In genomic region chr11:119093951-119094815, GRCh38 we compare ENCODE assay signal across 8 cellular contexts. TPM values are rescaled to one million over a fixed set of nuclear protein-coding genes. Genes with fewer than 3 reads are reported as not detected.
DNase-seq lines count a peak whose midpoint lies in the region; ATAC-seq and TF ChIP-seq lines count a peak whose summit lies in the region.

No MANE protein-coding gene starts in this region.

- H3K4me3 Mint-ChIP-seq in endodermal cell, result peak overlapping the region; percentile 93

- H3K9me3 ChIP-seq in endodermal cell (ENCODE audit: control insufficient read depth, low read length), result no peaks in the 10 kb centered on the region
- no peaks in the 10 kb centered on the region for H3K9me3 ChIP-seq in tibial nerve

- H3K4me1 ChIP-seq in endodermal cell (ENCODE audit: control insufficient read depth, insufficient read depth, low read length) (peaks cover 11% of the 10 kb centered on the region), tibial nerve (peaks cover 0 to 30% (median 18%) of the 10 kb centered on the region in 4 donors)

- no peak for TF ChIP-seq POLR2A in tibial nerve (IDR thresholded peaks at IDR 0.05)

- H3K9me3 Mint-ChIP-seq in endodermal cell, result no peaks in the 10 kb centered on the region

- no peak for TF ChIP-seq CTCF in 22Rv1 (IDR thresholded peaks at IDR 0.05)
- no peak for TF ChIP-seq CTCF in endodermal cell (conservative IDR thresholded peaks at IDR 0.05)
- no peak for TF ChIP-seq CTCF in tibial nerve (IDR thresholded peaks at IDR 0.05)

- DNase-seq in HT-29 (ENCODE audit: low spot score), result peak; percentile 40
- peak; percentile 44 to 45 for DNase-seq in activated CD4-positive, alpha-beta T cell treated with anti-CD3 and anti-CD28 coated beads, Interleukin-2, amount 50 U/mL, for 4 hours
- peak; percentile 64 for DNase-seq in endodermal cell
- DNase-seq in myocyte (ENCODE audit: low read depth), result peak; percentile 61
- DNase-seq in tibial nerve (ENCODE audit: low spot score in 2 of 2), result peak in 1 of 2 donors; percentile 31
- no peak for DNase-seq in DMS153 (lab: John Stamatoyannopoulos, UW)

- H3K36me3 ChIP-seq in endodermal cell (ENCODE audit: control insufficient read depth, insufficient read depth, low read length), result peaks cover 67% of the 10 kb centered on the region
- peaks cover 0 to 38% (median 10%) of the 10 kb centered on the region in 3 donors for H3K36me3 ChIP-seq in tibial nerve

- TF ChIP-seq EP300 in tibial nerve (IDR thresholded peaks at IDR 0.05), result no peak

- peaks cover 46% of the 10 kb centered on the region for H3K36me3 Mint-ChIP-seq in endodermal cell (ENCODE audit: low read depth)

- peak overlapping the region; percentile 95 for H3K27ac Mint-ChIP-seq in endodermal cell

- H3K4me3 ChIP-seq in endodermal cell (ENCODE audit: low read length), result peak overlapping the region; percentile 97
- H3K4me3 ChIP-seq in tibial nerve, result peak overlapping the region; percentile 59 to 97 (median 92)

- H3K27me3 Mint-ChIP-seq in endodermal cell (ENCODE audit: insufficient read depth), result no peaks in the 10 kb centered on the region

- H3K27ac ChIP-seq in 22Rv1, result peak overlapping the region; percentile 99
- peak overlapping the region; percentile 42 for H3K27ac ChIP-seq in endodermal cell (ENCODE audit: low read depth, low read length)
- H3K27ac ChIP-seq in tibial nerve, result peak overlapping the region; percentile 83 to 96 (median 94)

- no peaks in the 10 kb centered on the region for H3K27me3 ChIP-seq in endodermal cell (ENCODE audit: control insufficient read depth, insufficient read depth, low read length, poor library complexity, severe bottlenecking)
- no peaks in the 10 kb centered on the region for H3K27me3 ChIP-seq in tibial nerve

- ATAC-seq in GM18867 (IDR thresholded peaks at IDR 0.05; ENCODE audit: unreplicated experiment), result peak; percentile 2

- H3K4me1 Mint-ChIP-seq in endodermal cell, result peaks cover 15% of the 10 kb centered on the region

- peak overlapping the region; percentile 93 for H3K9ac ChIP-seq in endodermal cell (ENCODE audit: extremely low read depth, low read length, poor library complexity, severe bottlenecking)

- 0% methylated on average over 28 to 80 of the region's 80 CpGs for WGBS in endodermal cell (ENCODE audit: insufficient coverage in 1 of 2, insufficient read length in 1 of 2), 2 experiments
- WGBS in tibial nerve, 2 donors, result 0 to 1% methylated on average over 18 to 52 of the region's 80 CpGs

RNA-seq across cellular contexts. Expression of gene DPAGT1, which starts 7.5 kb away (rescaled TPM):
- 67.2 and 93.2 TPM in 2 replicates for total RNA-seq in HT-29 (2014; rRNA removed; shearing (Covaris generic))
- total RNA-seq in endodermal cell (10 to 100 TPM; 49.4 to 51.9 TPM), myocyte (24.5 and 25.5 TPM in 2 replicates), tibial nerve (10 to 100 TPM; 20.7 to 33.9 (median 23.5) TPM)
- 58.1 TPM for polyA plus RNA-seq in endodermal cell (2013, experiment 1 of 2)
- polyA plus RNA-seq in endodermal cell (2013, experiment 2 of 2), result 49.6 TPM
- 45.1 TPM for polyA plus RNA-seq in myocyte (2012)

RNA-seq across cellular contexts. Expression of gene HMBS, which starts 9.5 kb away (rescaled TPM):
- total RNA-seq in HT-29 (2014; rRNA removed; shearing (Covaris generic)), result 21.9 and 25.1 TPM in 2 replicates
- total RNA-seq in endodermal cell (10 to 100 TPM; 45.9 to 54.8 TPM), myocyte (4.1 and 10.3 TPM in 2 replicates), tibial nerve (10 to 100 TPM in 3 of 4 donors, 1 to 10 TPM in 1; 6.7 to 18.3 (median 10.6) TPM)
- polyA plus RNA-seq in endodermal cell (2013, experiment 1 of 2), result 42.7 TPM
- polyA plus RNA-seq in endodermal cell (2013, experiment 2 of 2), result 40.0 TPM
- 31.7 TPM for polyA plus RNA-seq in myocyte (2012)

RNA-seq across cellular contexts. Expression of gene C2CD2L, which starts 13.0 kb away (rescaled TPM):
- total RNA-seq in HT-29 (2014; rRNA removed; shearing (Covaris generic)), result 31.9 and 40.4 TPM in 2 replicates
- total RNA-seq in endodermal cell (1 to 10 TPM; 2.4 to 3.1 TPM), myocyte (19.3 and 19.7 TPM in 2 replicates), tibial nerve (10 to 100 TPM; 11.4 to 13.8 (median 12.3) TPM)
- polyA plus RNA-seq in endodermal cell (2013, experiment 1 of 2), result 6.7 TPM
- polyA plus RNA-seq in endodermal cell (2013, experiment 2 of 2), result 6.3 TPM
- 14.0 TPM for polyA plus RNA-seq in myocyte (2012)

RNA-seq across cellular contexts. Expression of gene VPS11, which starts 26.6 kb away (rescaled TPM):
- total RNA-seq in HT-29 (2014; rRNA removed; shearing (Covaris generic)), result 32.6 and 47.8 TPM in 2 replicates
- 10 to 100 TPM; 26.9 to 29.1 TPM for total RNA-seq in endodermal cell
- 27.6 TPM for polyA plus RNA-seq in endodermal cell (2013, experiment 1 of 2)
- polyA plus RNA-seq in endodermal cell (2013, experiment 2 of 2), result 25.2 TPM
- total RNA-seq in myocyte, result 21.2 and 22.0 TPM in 2 replicates
- polyA plus RNA-seq in myocyte (2012), result 43.4 TPM
- 10 to 100 TPM; 25.8 to 54.9 (median 37.1) TPM for total RNA-seq in tibial nerve

RNA-seq across cellular contexts. Expression of gene HINFP, which starts 27.2 kb away (rescaled TPM):
- 15.5 and 16.9 TPM in 2 replicates for total RNA-seq in HT-29 (2014; rRNA removed; shearing (Covaris generic))
- total RNA-seq in endodermal cell (10 to 100 TPM; 43.8 to 44.8 TPM), myocyte (12.9 and 16.7 TPM in 2 replicates), tibial nerve (10 to 100 TPM; 21.9 to 36.1 (median 27.0) TPM)
- polyA plus RNA-seq in endodermal cell (2013, experiment 1 of 2), result 30.6 TPM
- 30.8 TPM for polyA plus RNA-seq in endodermal cell (2013, experiment 2 of 2)
- polyA plus RNA-seq in myocyte (2012), result 16.1 TPM

Comparison
In these comparisons a context has a peak if more than half of its experiments do, and no peak if none do; other contexts are left out.
1. H3K27ac ChIP-seq: peak in every context shown above with its lines; median percentile 99 in 22Rv1; 94 in tibial nerve; 42 in endodermal cell.